ENCODE assay signal across 22 cellular contexts in the genomic region with DNA sequence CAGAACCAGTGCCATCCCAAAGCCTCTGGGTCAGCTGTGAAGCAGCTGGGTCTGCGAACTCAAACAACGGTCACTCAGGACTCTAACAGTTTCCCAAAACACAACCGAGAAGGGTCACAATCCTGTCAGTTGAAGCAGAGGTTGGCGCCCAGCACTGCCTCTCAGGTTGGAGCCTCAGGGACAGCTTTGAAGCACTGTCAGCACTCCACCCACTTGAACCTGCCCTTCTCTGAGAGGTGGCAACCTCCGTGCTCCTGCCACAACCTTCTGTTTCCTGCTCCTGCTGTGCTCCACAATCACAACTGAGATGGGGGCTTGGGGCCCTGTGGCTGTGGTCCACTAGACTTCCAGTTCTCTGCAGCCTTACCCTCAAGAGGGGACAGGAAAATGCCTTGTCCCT. TPM values are rescaled to one million over a fixed set of nuclear protein-coding genes. Genes with fewer than 3 reads are reported as not detected.
"Had no signal": no experiment of that assay in that cellular context is flagged by ENCODE, and none has a peak within 500 bp of the region (broad histone marks: within the 10 kb centered on the region; RNA-seq: fewer than 3 reads in every experiment).

No MANE protein-coding gene starts in this region.

- H3K36me3 ChIP-seq: esophagus muscularis mucosa, heart right ventricle, neural progenitor cell, ovary, thoracic aorta, upper lobe of right lung had no signal

- H3K9ac ChIP-seq: neural progenitor cell had no signal

- H3K36me3 Mint-ChIP-seq: neural progenitor cell had no signal

- H3K4me3 Mint-ChIP-seq: activated T-cell treated with anti-CD3 and anti-CD28 coated beads, Interleukin-2, amount 50 U/mL, for 24 hours; dendritic cell treated with granulocyte-macrophage colony-stimulating factor and Interleukin-4, amounts not matched to agents 40 ng/mL and 50 ng/mL, for 4 days; neural progenitor cell had no signal

- DNase-seq: activated CD4-positive, alpha-beta T cell treated with anti-CD3 and anti-CD28 coated beads, Interleukin-2, amount 50 U/mL, for 4 hours; activated CD4-positive, CD25-positive, alpha-beta regulatory T cell treated with anti-CD3 and anti-CD28 coated beads, Interleukin-2, amount 50 U/mL, for 72 hours; activated gamma-delta T cell; activated T-cell treated with anti-CD3 and anti-CD28 coated beads, Interleukin-2, amount 50 U/mL, for 24 hours; effector CD8-positive, alpha-beta T cell; heart right ventricle; left ventricle myocardium superior; ovary; psoas muscle; right cardiac atrium; stimulated activated CD4-positive, alpha-beta T cell treated with anti-CD3 and anti-CD28 coated beads, Interleukin-15, amount 100 ng/mL, for 24 hours; stimulated activated CD4-positive, alpha-beta T cell treated with anti-CD3 and anti-CD28 coated beads, Interleukin-2, amount 100 ng/mL, for 48 hours; T-helper 2 cell; upper lobe of right lung had no signal

- H3K9me3 ChIP-seq: esophagus muscularis mucosa, heart right ventricle, ovary, psoas muscle, thoracic aorta, upper lobe of right lung had no signal

- H3K4me3 ChIP-seq: esophagus muscularis mucosa, heart right ventricle, neural progenitor cell, ovary, psoas muscle, skin epidermis, thoracic aorta, upper lobe of right lung had no signal

- H3K9me3 Mint-ChIP-seq: activated T-cell treated with anti-CD3 and anti-CD28 coated beads, Interleukin-2, amount 50 U/mL, for 24 hours; dendritic cell treated with granulocyte-macrophage colony-stimulating factor and Interleukin-4, amounts not matched to agents 40 ng/mL and 50 ng/mL, for 4 days; neural progenitor cell had no signal

- H3K27ac Mint-ChIP-seq: activated T-cell treated with anti-CD3 and anti-CD28 coated beads, Interleukin-2, amount 50 U/mL, for 24 hours; dendritic cell treated with granulocyte-macrophage colony-stimulating factor and Interleukin-4, amounts not matched to agents 40 ng/mL and 50 ng/mL, for 4 days; neural progenitor cell had no signal

- H3K27ac ChIP-seq: esophagus muscularis mucosa, heart right ventricle, neural progenitor cell, ovary, psoas muscle, skin epidermis, thoracic aorta, upper lobe of right lung, VCaP had no signal

- H3K4me1 ChIP-seq: psoas muscle had no signal

- ATAC-seq: heart right ventricle, left ventricle myocardium superior, psoas muscle, right cardiac atrium, upper lobe of right lung had no signal

- H3K27me3 ChIP-seq: esophagus muscularis mucosa, heart right ventricle, neural progenitor cell, ovary, upper lobe of right lung had no signal

- H3K27me3 Mint-ChIP-seq: activated T-cell treated with anti-CD3 and anti-CD28 coated beads, Interleukin-2, amount 50 U/mL, for 24 hours; dendritic cell treated with granulocyte-macrophage colony-stimulating factor and Interleukin-4, amounts not matched to agents 40 ng/mL and 50 ng/mL, for 4 days had no signal

RNA-seq across cellular contexts. Expression of gene LCP2, which starts 21.7 kb away (rescaled TPM):
- total RNA-seq: bronchial epithelial cell, endothelial cell of umbilical vein had no signal
- polyA plus RNA-seq: endothelial cell of umbilical vein had no signal
